Comparison of ENCODE assay signal across 8 cellular contexts in the genomic region with DNA sequence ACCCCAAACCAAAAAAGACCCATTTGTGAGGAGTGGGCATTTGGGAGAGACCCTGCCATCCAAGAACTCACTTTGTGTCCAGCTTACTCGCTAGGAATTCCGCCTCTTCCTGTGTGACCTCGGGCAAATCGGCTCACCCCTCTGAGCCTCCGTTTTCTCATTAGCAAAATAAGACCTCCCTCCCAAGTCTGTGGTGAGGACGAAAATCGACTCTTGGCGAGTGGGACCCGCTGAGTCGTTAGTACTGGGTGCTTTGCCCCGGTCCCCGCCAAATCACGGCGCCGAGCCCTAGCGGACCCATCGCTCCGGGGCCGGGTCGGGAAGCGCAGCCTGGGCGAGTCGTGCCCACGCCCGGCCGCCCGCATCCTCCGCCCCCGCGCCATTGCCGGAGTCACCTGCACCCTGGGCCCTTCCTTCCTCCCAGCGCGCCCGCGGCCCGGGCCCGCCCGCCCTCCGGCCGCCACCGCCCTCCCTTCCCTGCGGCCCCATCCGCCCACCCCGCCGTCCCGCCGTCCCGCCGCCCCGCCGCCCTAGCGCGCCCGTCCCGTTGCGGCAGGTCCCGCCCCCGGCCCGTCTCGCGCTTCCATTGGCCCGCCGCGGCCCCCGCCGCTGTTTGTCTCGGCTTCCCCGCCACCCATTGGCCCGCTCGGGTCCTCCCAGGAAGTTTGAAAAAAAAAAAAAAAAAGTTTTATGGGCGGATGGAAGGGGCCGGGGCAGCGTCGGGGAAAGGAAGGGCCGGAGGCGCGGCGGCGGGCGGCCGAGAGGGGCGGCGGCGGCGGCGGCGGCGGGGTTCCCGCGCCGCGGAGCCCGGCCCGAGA. TPM values are rescaled to one million over a fixed set of nuclear protein-coding genes. Genes with fewer than 3 reads are reported as not detected.
DNase-seq lines count a peak whose midpoint lies in the region; ATAC-seq and FAIRE-seq lines count a peak whose summit lies in the region.

No MANE protein-coding gene starts in this region.

- H3K9me3 ChIP-seq in Karpas-422 (ENCODE audit: low read length) (no peaks in the 10 kb centered on the region), neuronal stem cell (replicated peaks in 1 of 2; ENCODE audit: control insufficient read depth in 2 of 2, insufficient read depth in 1 of 2, low read depth in 1 of 2, low read length in 2 of 2) (no peaks in the 10 kb centered on the region), stomach smooth muscle (ENCODE audit: control insufficient read depth in 2 of 2, low read length in 2 of 2) (no peaks in the 10 kb centered on the region)

- H3K36me3 Mint-ChIP-seq in activated naive CD4-positive, alpha-beta T cell treated with anti-CD3 and anti-CD28 coated beads for 36 hours (ENCODE audit: low read depth) = no peaks in the 10 kb centered on the region

- no peaks in the 10 kb centered on the region for H3K9me2 ChIP-seq in Karpas-422 (replicated peaks; ENCODE audit: insufficient read depth, low read length)

- H3K4ac ChIP-seq in neuronal stem cell (ENCODE audit: low read length) = no peak overlapping the region

- no peak for FAIRE-seq in frontal cortex (lab: Jason Lieb, UNC)

- peak overlapping the region; percentile 92 for H2AK5ac ChIP-seq in neuronal stem cell (ENCODE audit: low read depth, low read length)

- intact Hi-C loops in activated naive CD4-positive, alpha-beta T cell treated with anti-CD3 and anti-CD28 coated beads for 36 hours (cut with micrococcal nuclease) = loop anchor here (2.0 kb wide), 1 partner anchor 59 kb away; a partner anchor contains a TSS

- peak overlapping the region; percentile 98 for H3K18ac ChIP-seq in neuronal stem cell (ENCODE audit: low read length)

- DNase-seq in Caki2 (ENCODE audit: low read depth) (peak; percentile 94), Karpas-422 (peak; percentile 97), SK-N-DZ (ENCODE audit: low spot score) (peak; percentile 85), frontal cortex (ENCODE audit: low spot score in 2 of 2) (peak; percentile 94 to 95), neuronal stem cell (ENCODE audit: low spot score) (peak; percentile 91)
- DNase-seq in activated naive CD4-positive, alpha-beta T cell treated with anti-CD3 and anti-CD28 coated beads for 36 hours = peak; percentile 91

- H3K14ac ChIP-seq in neuronal stem cell (ENCODE audit: low read length) = no peak overlapping the region

- in situ Hi-C loops in Caki2 (cut with HindIII; ENCODE audit: low pct_unique_long_range_greater_than_20kb, low sequenced_read_pairs) = no loop called here

- H3K79me2 ChIP-seq in Karpas-422 (ENCODE audit: low read length) = peaks cover 48% of the 10 kb centered on the region

- H2BK12ac ChIP-seq in neuronal stem cell (ENCODE audit: low read length) = no peak overlapping the region

- no CpG with 5 or more reads among the region's 94 CpGs for WGBS in neuronal stem cell (ENCODE audit: extremely low coverage in 2 of 2, insufficient read length in 2 of 2, insufficient replicate concordance in 1 of 2), 2 donors

- peaks cover 25% of the 10 kb centered on the region for H3K4me1 ChIP-seq in Karpas-422 (ENCODE audit: low read length)
- peaks cover 19 to 27% of the 10 kb centered on the region in 2 donors for H3K4me1 ChIP-seq in neuronal stem cell (ENCODE audit: control insufficient read depth in 2 of 2, insufficient read depth in 1 of 2, low read depth in 1 of 2, low read length in 2 of 2)
- peaks cover 79% of the 10 kb centered on the region for H3K4me1 ChIP-seq in stomach smooth muscle (ENCODE audit: control insufficient read depth, insufficient read depth, low read length)

- H2BK120ac ChIP-seq in neuronal stem cell (ENCODE audit: low read depth, low read length) = no peak overlapping the region

- H3K27me3 ChIP-seq in Karpas-422 (ENCODE audit: low read length) (no peaks in the 10 kb centered on the region), neuronal stem cell (ENCODE audit: control insufficient read depth in 3 of 3, insufficient read depth in 3 of 3, low read depth in 1 of 3, low read length in 3 of 3) (peaks cover 0 to 2% (median 0%) of the 10 kb centered on the region in 3 experiments), stomach smooth muscle (ENCODE audit: control insufficient read depth in 1 of 2, insufficient read depth in 2 of 2, low read length in 2 of 2) (no peaks in the 10 kb centered on the region)

- H3K4me2 ChIP-seq in Karpas-422 (ENCODE audit: low read depth, low read length, poor library complexity, severe bottlenecking) (peak overlapping the region; percentile 98), neuronal stem cell (ENCODE audit: insufficient read depth, low read length, poor library complexity, severe bottlenecking) (peak overlapping the region; percentile 93)

- H3K23ac ChIP-seq in neuronal stem cell (ENCODE audit: low read depth, low read length, poor library complexity) = peak overlapping the region; percentile 95

- peaks cover 14% of the 10 kb centered on the region for H3K4me1 Mint-ChIP-seq in activated naive CD4-positive, alpha-beta T cell treated with anti-CD3 and anti-CD28 coated beads for 36 hours (ENCODE audit: low read depth)

- no peak overlapping the region for H2BK15ac ChIP-seq in neuronal stem cell (ENCODE audit: low read length)

- H3K4me3 ChIP-seq in Karpas-422 (ENCODE audit: low read length) = peak overlapping the region; percentile 100
- H3K4me3 ChIP-seq in neuronal stem cell (ENCODE audit: low read length in 2 of 2) = peak overlapping the region; percentile 97
- H3K4me3 ChIP-seq in stomach smooth muscle (ENCODE audit: low read length in 2 of 2) = peak overlapping the region; percentile 74 to 88

- peak overlapping the region; percentile 83 for H2BK5ac ChIP-seq in neuronal stem cell (ENCODE audit: low read length)

- H3K9ac ChIP-seq in Karpas-422 (ENCODE audit: low read length) = peak overlapping the region; percentile 99
- peak overlapping the region; percentile 96 for H3K9ac ChIP-seq in neuronal stem cell (ENCODE audit: low read depth, low read length, poor library complexity)
- H3K9ac ChIP-seq in stomach smooth muscle (ENCODE audit: low read length in 2 of 2) = peak overlapping the region; percentile 78 to 90

- H4K8ac ChIP-seq in neuronal stem cell (ENCODE audit: low read depth, low read length) = no peak overlapping the region

- peak overlapping the region; percentile 90 for H2AFZ ChIP-seq in Karpas-422 (ENCODE audit: low read length)
- peak overlapping the region; percentile 88 for H2AFZ ChIP-seq in neuronal stem cell (ENCODE audit: low read length)

- no peaks in the 10 kb centered on the region for H3K27me3 Mint-ChIP-seq in activated naive CD4-positive, alpha-beta T cell treated with anti-CD3 and anti-CD28 coated beads for 36 hours (ENCODE audit: low read depth)

- peak overlapping the region; percentile 77 for H3K27ac Mint-ChIP-seq in activated naive CD4-positive, alpha-beta T cell treated with anti-CD3 and anti-CD28 coated beads for 36 hours

- H4K20me1 ChIP-seq in Karpas-422 (ENCODE audit: insufficient read depth, low read depth, low read length) = no peaks in the 10 kb centered on the region

- CTCF ChIA-PET in activated naive CD4-positive, alpha-beta T cell treated with anti-CD3 and anti-CD28 coated beads for 36 hours (lab: Charles Lee) = interaction anchor here (1.1 kb wide), 1 partner anchor 139 kb away, joined by 3 read pairs; no protein-coding TSS in a partner anchor

- H3K4me3 Mint-ChIP-seq in activated naive CD4-positive, alpha-beta T cell treated with anti-CD3 and anti-CD28 coated beads for 36 hours = peak overlapping the region; percentile 78

- H3K79me1 ChIP-seq in neuronal stem cell (ENCODE audit: low read depth, low read length) = peaks cover 15% of the 10 kb centered on the region

- ATAC-seq in GM21576 (IDR thresholded peaks at IDR 0.05; ENCODE audit: unreplicated experiment) = peak; percentile 52

- peak overlapping the region; percentile 14 for H4K91ac ChIP-seq in neuronal stem cell (ENCODE audit: low read depth, low read length, poor library complexity)

- H3K36me3 ChIP-seq in Karpas-422 (ENCODE audit: insufficient read depth, low read length) = no peaks in the 10 kb centered on the region
- peaks cover 5 to 20% of the 10 kb centered on the region in 2 donors for H3K36me3 ChIP-seq in neuronal stem cell (replicated peaks in 1 of 2; ENCODE audit: control insufficient read depth in 2 of 2, insufficient read depth in 2 of 2, low read length in 2 of 2)
- no peaks in the 10 kb centered on the region for H3K36me3 ChIP-seq in stomach smooth muscle (ENCODE audit: control insufficient read depth in 2 of 2, insufficient read depth in 2 of 2, low read length in 2 of 2)

- no peaks in the 10 kb centered on the region for H3K9me3 Mint-ChIP-seq in activated naive CD4-positive, alpha-beta T cell treated with anti-CD3 and anti-CD28 coated beads for 36 hours

- H3K27ac ChIP-seq in Karpas-422 (ENCODE audit: low read length) (peak overlapping the region; percentile 74), neuronal stem cell (replicated peaks; ENCODE audit: low read length) (peak overlapping the region; percentile 79), stomach smooth muscle (ENCODE audit: low read length) (peak overlapping the region; percentile 96)

RNA-seq across cellular contexts. Expression of a gene that starts 48.9 kb away (rescaled TPM):
- total RNA-seq in Caki2 (2014; rRNA removed; shearing (Covaris generic); ENCODE audit: low replicate concordance) = 233 and 274 TPM in 2 replicates
- total RNA-seq in Karpas-422 (2014; rRNA removed; shearing (Covaris generic); ENCODE audit: low replicate concordance) = 14.6 and 45.6 TPM in 2 replicates
- 29.9 and 30.5 TPM in 2 replicates for polyA plus RNA-seq in SK-N-DZ (2014; cell fraction: cytosol; rRNA removed)
- polyA plus RNA-seq in SK-N-DZ (2014; cell fraction: nucleus; rRNA removed) = 38.1 and 57.4 TPM in 2 replicates
- total RNA-seq in activated naive CD4-positive, alpha-beta T cell treated with anti-CD3 and anti-CD28 coated beads for 36 hours = 10 to 100 TPM; 17.5 to 18.8 TPM
- total RNA-seq in frontal cortex = 10.6 TPM
- 17.8 TPM for polyA plus RNA-seq in neuronal stem cell (2013, experiment 1 of 2)
- 17.3 TPM for polyA plus RNA-seq in neuronal stem cell (2013, experiment 2 of 2)

RNA-seq across cellular contexts. Expression of a gene that starts 59.6 kb away (rescaled TPM):
- 70.5 and 107 TPM in 2 replicates for total RNA-seq in Caki2 (2014; rRNA removed; shearing (Covaris generic); ENCODE audit: low replicate concordance)
- 12.3 and 48.1 TPM in 2 replicates for total RNA-seq in Karpas-422 (2014; rRNA removed; shearing (Covaris generic); ENCODE audit: low replicate concordance)
- polyA plus RNA-seq in SK-N-DZ (2014; cell fraction: cytosol; rRNA removed) = 66.1 and 69.1 TPM in 2 replicates
- polyA plus RNA-seq in SK-N-DZ (2014; cell fraction: nucleus; rRNA removed) = 81.1 and 85.1 TPM in 2 replicates
- 10 to 100 TPM; 26.7 to 30.4 TPM for total RNA-seq in activated naive CD4-positive, alpha-beta T cell treated with anti-CD3 and anti-CD28 coated beads for 36 hours
- total RNA-seq in frontal cortex = 19.2 TPM
- 22.6 TPM for polyA plus RNA-seq in neuronal stem cell (2013, experiment 1 of 2)
- 19.5 TPM for polyA plus RNA-seq in neuronal stem cell (2013, experiment 2 of 2)

Comparison
In these comparisons a context has a peak if more than half of its experiments do, and no peak if none do; other contexts are left out.
1. Peak in every context shown above with its lines: DNase-seq, ATAC-seq, H3K4me3 ChIP-seq and H3K27ac ChIP-seq.